ENCODE assay signal across 8 cellular contexts in genomic region chr19:49145485-49146407, GRCh38. TPM values are rescaled to one million over a fixed set of nuclear protein-coding genes. Genes with fewer than 3 reads are reported as not detected.
DNase-seq lines count a peak whose midpoint lies in the region; ATAC-seq, FAIRE-seq and TF ChIP-seq lines count a peak whose summit lies in the region.

No MANE protein-coding gene starts in this region.

- TF ChIP-seq RAD21 in H1 (IDR thresholded peaks at IDR 0.05 in 1 of 2, conservative IDR thresholded peaks at IDR 0.05 in 1 of 2; ENCODE audit: low read depth in 2 of 2, low read length in 2 of 2), result peak; percentile 61 to 70

- H4K91ac ChIP-seq in H1 (replicated peaks; ENCODE audit: insufficient read length, low read length), result peak overlapping the region; percentile 90

- H3K4me1 ChIP-seq in H1 (replicated peaks in 1 of 4; ENCODE audit: control insufficient read depth in 3 of 4, insufficient read depth in 4 of 4, low read length in 3 of 4), result peaks cover 0 to 13% (median 8%) of the 10 kb centered on the region in 4 experiments; a peak in 6 of 7 replicates
- peaks cover 5% of the 10 kb centered on the region for H3K4me1 ChIP-seq in mesendoderm (ENCODE audit: control insufficient read depth, low read depth, low read length)

- H3K79me1 ChIP-seq in H1 (ENCODE audit: low read depth, low read length), result 0 out of 2 replicates have a peak, but pooled peaks cover 2% of the 10 kb centered on the region
- no peaks in the 10 kb centered on the region for H3K79me1 ChIP-seq in mesendoderm (ENCODE audit: low read length)

- FAIRE-seq in H1 (lab: Jason Lieb, UNC), result no peak

- H2BK5ac ChIP-seq in H1 (ENCODE audit: low read depth, low read length) (peak overlapping the region; percentile 83; the same call in 1 of the 2 replicates), mesendoderm (ENCODE audit: low read length) (no peak overlapping the region)

- POLR2A ChIA-PET in H1 (lab: Charles Lee; ENCODE audit: partially characterized antibody), result interaction anchor here (0.8 to 5.6 kb wide), 17 partner anchors 8 to 1355 kb away, joined by 3 to 47 read pairs (median 4); partner anchors contain the start of genes C19orf73, LIN7B and TRPM4

- H2AK5ac ChIP-seq in H1 (ENCODE audit: low read depth, low read length), result no peak overlapping the region
- no peak overlapping the region for H2AK5ac ChIP-seq in mesendoderm (ENCODE audit: low read length)

- H3K23me2 ChIP-seq in H1 (ENCODE audit: low read depth, low read length), result peaks cover 27% of the 10 kb centered on the region

- H2BK120ac ChIP-seq in H1 (replicated peaks; ENCODE audit: low read depth, low read length), result no peak overlapping the region
- no peak overlapping the region for H2BK120ac ChIP-seq in mesendoderm (ENCODE audit: low read depth, low read length)

- H3K79me2 ChIP-seq in H1 (ENCODE audit: control insufficient read depth in 1 of 2, insufficient read depth in 2 of 2, low read length in 2 of 2), result no peaks in the 10 kb centered on the region
- no peaks in the 10 kb centered on the region for H3K79me2 ChIP-seq in mesendoderm (ENCODE audit: control insufficient read depth, insufficient read depth, low read length)

- TF ChIP-seq POLR2A in H1 (IDR thresholded peaks at IDR 0.05; ENCODE audit: control extremely low read depth in 1 of 2, low read depth in 2 of 2, low read length in 2 of 2), result no peak

- H3K4ac ChIP-seq in H1 (replicated peaks; ENCODE audit: insufficient read length, low read depth, low read length) (peak overlapping the region; percentile 9), mesendoderm (ENCODE audit: low read depth, low read length) (no peak overlapping the region)

- H4K8ac ChIP-seq in H1 (ENCODE audit: extremely low read depth, insufficient read depth, low read length) (peak overlapping the region; percentile 72; the same call in 1 of the 2 replicates), mesendoderm (ENCODE audit: low read depth, low read length) (no peak overlapping the region)

- H3K36me3 ChIP-seq in H1 (ENCODE audit: control insufficient read depth in 2 of 4, insufficient read depth in 4 of 4, low read length in 3 of 4), result no peaks in the 10 kb centered on the region; a peak in 1 of 8 replicates
- H3K36me3 ChIP-seq in mesendoderm (ENCODE audit: control insufficient read depth, insufficient read depth, low read length), result no peaks in the 10 kb centered on the region

- H3K27ac ChIP-seq in H1 (ENCODE audit: low read depth, low read length) (no peak overlapping the region; the same call in 1 of the 2 replicates), mesendoderm (ENCODE audit: low read depth, low read length) (no peak overlapping the region)

- peak overlapping the region; percentile 50; the same call in 1 of the 2 replicates for H2BK12ac ChIP-seq in H1 (ENCODE audit: low read depth, low read length)

- H3K27me3 ChIP-seq in H1 (replicated peaks in 1 of 4; ENCODE audit: control insufficient read depth in 3 of 4, extremely low read depth in 1 of 4, insufficient read depth in 3 of 4, low read length in 3 of 4) (no peaks in the 10 kb centered on the region), mesendoderm (ENCODE audit: insufficient read depth, low read length, poor library complexity) (no peaks in the 10 kb centered on the region)

- H3K9ac ChIP-seq in H1 (replicated peaks in 1 of 4; ENCODE audit: extremely low read depth in 1 of 4, low read depth in 3 of 4, low read length in 3 of 4) (no peak overlapping the region), mesendoderm (ENCODE audit: low read length) (peak overlapping the region; percentile 57)

- H3K9me3 ChIP-seq in H1 (ENCODE audit: insufficient read depth in 2 of 2, low read depth in 1 of 2, low read length in 1 of 2), result no peaks in the 10 kb centered on the region

- H3K4me3 ChIP-seq in H1 (ENCODE audit: extremely low read depth in 1 of 4, insufficient read depth in 2 of 4, low read depth in 3 of 4, low read length in 4 of 4) (peak overlapping the region; percentile 18 to 56 (median 32)), mesendoderm (ENCODE audit: low read length) (peak overlapping the region; percentile 26)

- peak in 1 of 2 experiments; percentile 98; a peak in 2 of 3 replicates for TF ChIP-seq EP300 in H1 (IDR thresholded peaks at IDR 0.05; ENCODE audit: borderline replicate concordance in 1 of 2, low read depth in 2 of 2, low read length in 2 of 2)

- H3K18ac ChIP-seq in H1 (ENCODE audit: extremely low read depth, low read length) (peak overlapping the region; percentile 88; the same call in 1 of the 2 replicates), mesendoderm (ENCODE audit: low read length) (no peak overlapping the region)

- 14% methylated on average over 21 of the region's 31 CpGs; no CpG with 5 or more reads in 1 of the 2 experiments for WGBS in H1 (ENCODE audit: extremely low coverage in 1 of 2, insufficient coverage in 1 of 2, insufficient read length in 1 of 2, insufficient replicate concordance in 2 of 2, low coverage in 1 of 2, low lambda C conversion rate in 2 of 2, missing lambda C conversion rate in 1 of 2), 2 experiments
- no CpG with 5 or more reads among the region's 31 CpGs for WGBS in mesendoderm (ENCODE audit: extremely low coverage, insufficient coverage, low lambda C conversion rate)

- no peak overlapping the region for H2AFZ ChIP-seq in H1 (ENCODE audit: low read length)

- no peak overlapping the region for H3K14ac ChIP-seq in H1 (ENCODE audit: insufficient read length)

- H3K56ac ChIP-seq in H1 (replicated peaks; ENCODE audit: insufficient read length, low read depth, low read length) (peak overlapping the region; percentile 73), mesendoderm (ENCODE audit: low read length) (peak overlapping the region; percentile 75)

- peaks cover 0 to 6% of the 10 kb centered on the region in 2 experiments for H4K20me1 ChIP-seq in H1 (replicated peaks in 1 of 2; ENCODE audit: control insufficient read depth in 1 of 2, insufficient read depth in 2 of 2, low read length in 2 of 2)

- peak overlapping the region; percentile 89; the same call in 1 of the 2 replicates for H2BK15ac ChIP-seq in H1 (ENCODE audit: low read length)
- no peak overlapping the region for H2BK15ac ChIP-seq in mesendoderm (replicated peaks; ENCODE audit: low read depth)

- peak; percentile 66 to 91 (median 73) for TF ChIP-seq CTCF in H1 (IDR thresholded peaks at IDR 0.05; ENCODE audit: control extremely low read depth in 1 of 3, insufficient read depth in 1 of 3, low read depth in 1 of 3, low read length in 3 of 3)

- CTCF ChIA-PET in H1 (lab: Charles Lee; ENCODE audit: partially characterized antibody), result interaction anchor here (0.6 to 6.4 kb wide), 45 partner anchors 9 to 401 kb away, joined by 3 to 99 read pairs (median 4); partner anchors contain the start of genes HRC, LIN7B and TRPM4

- DNase-seq in NCI-H2081 (lab: John Stamatoyannopoulos, UW) (peak; percentile 19 to 29), NCI-H2081 treated with DMSO at 0.1 percent for 48 hours (lab: John Stamatoyannopoulos, UW) (no peak), NCI-H460 (ENCODE audit: extremely low read depth, low read depth) (peak; percentile 69), H1 (ENCODE audit: low read depth in 1 of 2, low spot score in 2 of 2) (peak in 1 of 2 experiments; percentile 99), mesendoderm (peak; percentile 98)
- DNase-seq in activated CD8-positive, alpha-beta memory T cell treated with anti-CD3 and anti-CD28 coated beads for 24 hours, result peak; percentile 95
- peak; percentile 77 for DNase-seq in stimulated activated CD8-positive, alpha-beta memory T cell treated with anti-CD3 and anti-CD28 coated beads, Interleukin-15, amount 100 ng/mL, for 24 hours (ENCODE audit: low read depth)

- H4K5ac ChIP-seq in H1 (ENCODE audit: insufficient read length, low read depth, low read length), result peak overlapping the region; percentile 86
- H4K5ac ChIP-seq in mesendoderm (ENCODE audit: low read length), result no peak overlapping the region

- H2BK20ac ChIP-seq in H1 (ENCODE audit: low read length), result peak overlapping the region; percentile 80; the same call in 1 of the 2 replicates

- ATAC-seq in HG03571 (IDR thresholded peaks at IDR 0.05; ENCODE audit: unreplicated experiment), result no peak

- H3K4me2 ChIP-seq in H1 (ENCODE audit: insufficient read depth in 1 of 2, low read depth in 2 of 2, low read length in 2 of 2), result peak overlapping the region; percentile 27 to 90
- peak overlapping the region; percentile 55 for H3K4me2 ChIP-seq in mesendoderm (ENCODE audit: low read length)

- H3K23ac ChIP-seq in H1 (ENCODE audit: insufficient read length) (no peak overlapping the region), mesendoderm (ENCODE audit: low read length) (no peak overlapping the region)

RNA-seq across cellular contexts. Expression of gene HRC, which starts 9.4 kb away (rescaled TPM):
- not detected in 2 replicates for total RNA-seq in NCI-H460 (2014; rRNA removed; shearing (Covaris generic))
- not detected in 2 replicates for polyA plus RNA-seq in NCI-H460 (2014; cell fraction: nucleus; rRNA removed)
- 1.8 and 2.3 TPM in 2 replicates for total RNA-seq in H1 (2021; fragmentation: NEBNext Ultra II Directional; extraction: Animal tissue kit (Norgen Biotek cat#: 25700))
- 2.6 and 6.8 TPM in 2 replicates for polyA plus RNA-seq in H1 (2011; rRNA removed)
- 10.7 TPM for polyA plus RNA-seq in H1 (2011; cell fraction: cytosol; rRNA removed)
- polyA plus RNA-seq in H1 (2011; cell fraction: nucleus; rRNA removed), result 7.4 TPM
- polyA plus RNA-seq in H1 (2012, experiment 1 of 2), result 1.6 to 4.2 TPM (median 3.0 TPM) in 4 replicates
- polyA plus RNA-seq in H1 (2012, experiment 2 of 2), result 0.50 TPM
- polyA plus RNA-seq in H1 (2013, experiment 1 of 2), result 5.9 TPM
- 6.1 TPM for polyA plus RNA-seq in H1 (2013, experiment 2 of 2)
- 0.61 and 4.4 TPM in 2 replicates for polyA minus RNA-seq in H1 (2011; rRNA and poly(A)+ RNA removed)
- 1.6 TPM for polyA minus RNA-seq in H1 (2011; cell fraction: cytosol; rRNA and poly(A)+ RNA removed)
- 2.0 TPM for polyA minus RNA-seq in H1 (2011; cell fraction: nucleus; rRNA and poly(A)+ RNA removed)
- polyA plus RNA-seq in mesendoderm (2013, experiment 1 of 2), result 0.88 TPM
- polyA plus RNA-seq in mesendoderm (2013, experiment 2 of 2), result 0.74 TPM

RNA-seq across cellular contexts. Expression of gene TRPM4, which starts 11.8 kb away (rescaled TPM):
- 2.8 and 3.9 TPM in 2 replicates for total RNA-seq in NCI-H460 (2014; rRNA removed; shearing (Covaris generic))
- 8.3 and 12.2 TPM in 2 replicates for polyA plus RNA-seq in NCI-H460 (2014; cell fraction: nucleus; rRNA removed)
- 11.3 and 12.6 TPM in 2 replicates for total RNA-seq in H1 (2021; fragmentation: NEBNext Ultra II Directional; extraction: Animal tissue kit (Norgen Biotek cat#: 25700))
- polyA plus RNA-seq in H1 (2011; rRNA removed), result 13.3 and 21.5 TPM in 2 replicates
- 14.1 TPM for polyA plus RNA-seq in H1 (2011; cell fraction: cytosol; rRNA removed)
- polyA plus RNA-seq in H1 (2011; cell fraction: nucleus; rRNA removed), result 28.9 TPM
- 9.4 to 14.2 TPM (median 13.5 TPM) in 4 replicates for polyA plus RNA-seq in H1 (2012, experiment 1 of 2)
- 6.2 TPM for polyA plus RNA-seq in H1 (2012, experiment 2 of 2)
- polyA plus RNA-seq in H1 (2013, experiment 1 of 2), result 9.1 TPM
- 8.2 TPM for polyA plus RNA-seq in H1 (2013, experiment 2 of 2)
- 5.0 and 6.0 TPM in 2 replicates for polyA minus RNA-seq in H1 (2011; rRNA and poly(A)+ RNA removed)
- 5.9 TPM for polyA minus RNA-seq in H1 (2011; cell fraction: cytosol; rRNA and poly(A)+ RNA removed)
- 14.8 TPM for polyA minus RNA-seq in H1 (2011; cell fraction: nucleus; rRNA and poly(A)+ RNA removed)
- 3.4 TPM for polyA plus RNA-seq in mesendoderm (2013, experiment 1 of 2)
- polyA plus RNA-seq in mesendoderm (2013, experiment 2 of 2), result 2.9 TPM

RNA-seq across cellular contexts. Expression of gene PPFIA3, which starts 26.4 kb away (rescaled TPM):
- total RNA-seq in NCI-H460 (2014; rRNA removed; shearing (Covaris generic)), result 4.5 and 6.2 TPM in 2 replicates
- polyA plus RNA-seq in NCI-H460 (2014; cell fraction: nucleus; rRNA removed), result 21.4 and 29.9 TPM in 2 replicates
- total RNA-seq in H1 (2021; fragmentation: NEBNext Ultra II Directional; extraction: Animal tissue kit (Norgen Biotek cat#: 25700)), result 25.3 and 28.0 TPM in 2 replicates
- polyA plus RNA-seq in H1 (2011; rRNA removed), result 15.9 and 28.8 TPM in 2 replicates
- polyA plus RNA-seq in H1 (2011; cell fraction: cytosol; rRNA removed), result 24.4 TPM
- 60.9 TPM for polyA plus RNA-seq in H1 (2011; cell fraction: nucleus; rRNA removed)
- 19.8 to 30.7 TPM (median 28.0 TPM) in 4 replicates for polyA plus RNA-seq in H1 (2012, experiment 1 of 2)
- 23.3 TPM for polyA plus RNA-seq in H1 (2012, experiment 2 of 2)
- 23.1 TPM for polyA plus RNA-seq in H1 (2013, experiment 1 of 2)
- 22.3 TPM for polyA plus RNA-seq in H1 (2013, experiment 2 of 2)
- polyA minus RNA-seq in H1 (2011; rRNA and poly(A)+ RNA removed), result 12.6 and 13.4 TPM in 2 replicates
- polyA minus RNA-seq in H1 (2011; cell fraction: cytosol; rRNA and poly(A)+ RNA removed), result 15.0 TPM
- 28.2 TPM for polyA minus RNA-seq in H1 (2011; cell fraction: nucleus; rRNA and poly(A)+ RNA removed)
- polyA plus RNA-seq in mesendoderm (2013, experiment 1 of 2), result 7.1 TPM
- polyA plus RNA-seq in mesendoderm (2013, experiment 2 of 2), result 6.1 TPM

RNA-seq across cellular contexts. Expression of gene C19orf73, which starts 26.8 kb away (rescaled TPM):
- total RNA-seq in NCI-H460 (2014; rRNA removed; shearing (Covaris generic)), result 0.59 and 2.3 TPM in 2 replicates
- polyA plus RNA-seq in NCI-H460 (2014; cell fraction: nucleus; rRNA removed), result 0.90 TPM in 1 of 2 replicates, not detected in the other
- 1.2 and 2.5 TPM in 2 replicates for total RNA-seq in H1 (2021; fragmentation: NEBNext Ultra II Directional; extraction: Animal tissue kit (Norgen Biotek cat#: 25700))
- polyA plus RNA-seq in H1 (2011; rRNA removed), result 4.6 and 10.0 TPM in 2 replicates
- 6.5 TPM for polyA plus RNA-seq in H1 (2011; cell fraction: cytosol; rRNA removed)
- polyA plus RNA-seq in H1 (2011; cell fraction: nucleus; rRNA removed), result 10.6 TPM
- 1.4 to 3.3 TPM (median 2.6 TPM) in 4 replicates for polyA plus RNA-seq in H1 (2012, experiment 1 of 2)
- polyA plus RNA-seq in H1 (2012, experiment 2 of 2), result 1.8 TPM
- 3.3 TPM for polyA plus RNA-seq in H1 (2013, experiment 1 of 2)
- polyA plus RNA-seq in H1 (2013, experiment 2 of 2), result 2.7 TPM
- 0.63 and 1.6 TPM in 2 replicates for polyA minus RNA-seq in H1 (2011; rRNA and poly(A)+ RNA removed)
- 1.7 TPM for polyA minus RNA-seq in H1 (2011; cell fraction: cytosol; rRNA and poly(A)+ RNA removed)
- 7.8 TPM for polyA minus RNA-seq in H1 (2011; cell fraction: nucleus; rRNA and poly(A)+ RNA removed)
- polyA plus RNA-seq in mesendoderm (2013, experiment 1 of 2), result 1.5 TPM
- polyA plus RNA-seq in mesendoderm (2013, experiment 2 of 2), result 1.4 TPM

RNA-seq across cellular contexts. Expression of gene LIN7B, which starts 31.6 kb away (rescaled TPM):
- total RNA-seq in NCI-H460 (2014; rRNA removed; shearing (Covaris generic)), result 1.8 and 3.2 TPM in 2 replicates
- 4.4 and 21.5 TPM in 2 replicates for polyA plus RNA-seq in NCI-H460 (2014; cell fraction: nucleus; rRNA removed)
- 4.1 and 4.2 TPM in 2 replicates for total RNA-seq in H1 (2021; fragmentation: NEBNext Ultra II Directional; extraction: Animal tissue kit (Norgen Biotek cat#: 25700))
- 4.1 and 6.0 TPM in 2 replicates for polyA plus RNA-seq in H1 (2011; rRNA removed)
- polyA plus RNA-seq in H1 (2011; cell fraction: cytosol; rRNA removed), result 4.6 TPM
- polyA plus RNA-seq in H1 (2011; cell fraction: nucleus; rRNA removed), result 9.1 TPM
- 1.7 to 7.5 TPM (median 4.9 TPM) in 4 replicates for polyA plus RNA-seq in H1 (2012, experiment 1 of 2)
- polyA plus RNA-seq in H1 (2012, experiment 2 of 2), result 2.1 TPM
- 1.8 TPM for polyA plus RNA-seq in H1 (2013, experiment 1 of 2)
- polyA plus RNA-seq in H1 (2013, experiment 2 of 2), result 2.8 TPM
- 1.6 and 2.4 TPM in 2 replicates for polyA minus RNA-seq in H1 (2011; rRNA and poly(A)+ RNA removed)
- not detected for polyA minus RNA-seq in H1 (2011; cell fraction: cytosol; rRNA and poly(A)+ RNA removed)
- polyA minus RNA-seq in H1 (2011; cell fraction: nucleus; rRNA and poly(A)+ RNA removed), result 3.5 TPM
- polyA plus RNA-seq in mesendoderm (2013, experiment 1 of 2), result 1.2 TPM
- 1.3 TPM for polyA plus RNA-seq in mesendoderm (2013, experiment 2 of 2)
